Comparison of ENCODE assay signal across 8 cellular contexts in the genomic region with DNA sequence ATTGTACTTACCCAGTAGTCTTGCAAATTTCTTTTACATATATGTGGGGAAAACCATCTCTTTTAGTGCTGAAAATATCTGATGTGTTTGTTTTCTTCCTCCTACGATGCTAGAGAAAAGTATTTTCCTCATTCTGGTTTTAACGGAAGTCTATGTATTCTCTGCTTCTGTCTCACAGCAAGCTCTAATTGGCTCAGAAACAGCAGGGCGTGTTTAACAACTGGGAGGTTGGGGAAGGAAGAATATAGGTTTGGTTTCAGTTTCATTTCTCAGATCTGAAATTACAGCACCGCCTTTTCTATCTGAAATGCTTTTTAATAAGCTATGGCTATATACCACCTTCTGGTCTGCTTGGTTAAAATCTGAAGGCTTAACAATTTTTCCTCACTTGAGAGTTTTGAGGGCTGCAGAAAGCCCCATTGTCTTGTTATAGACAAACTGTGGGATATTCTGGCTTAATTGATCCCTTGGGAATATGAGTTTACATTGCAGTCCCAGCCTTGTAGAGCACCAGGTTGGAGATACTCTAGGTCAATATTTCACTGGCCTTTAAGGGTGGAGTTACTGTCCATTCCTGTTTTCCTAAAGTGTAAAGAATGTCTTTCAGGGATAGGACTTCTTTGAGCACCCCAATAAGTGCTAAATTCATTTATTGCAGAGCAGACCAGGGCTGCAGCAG. TPM values are rescaled to one million over a fixed set of nuclear protein-coding genes. Genes with fewer than 3 reads are reported as not detected.
A peak's percentile ranks its signal among the peaks of the same experiment; 100 is the strongest.
DNase-seq lines count a peak whose midpoint lies in the region; ATAC-seq and TF ChIP-seq lines count a peak whose summit lies in the region.

Gene SAMD9 (minus strand): TSS at position 128 of the 679 bp plus-strand sequence. CDS start 11,882 bp downstream, outside the sequence.

- H3K9me3 Mint-ChIP-seq in IgD-negative memory B cell (peaks cover 4 to 7% (median 5%) of the 10 kb centered on the region in 3 donors), progenitor cell of endocrine pancreas (ENCODE audit: low read depth) (peaks cover 3% of the 10 kb centered on the region)
- peaks cover 34% of the 10 kb centered on the region for H3K9me3 Mint-ChIP-seq in activated T-helper 1 cell treated with anti-CD3 and anti-CD28 coated beads, Interleukin-12 subunit alpha, Interleukin-12 subunit beta, Interleukin-2, Interleukin-4 antibody, amounts not matched to agents 30 ng/mL and 10 ng/mL and 1 ng/mL, durations not matched to agents 14 hours and 24 hours and 36 hours

- no peak for TF ChIP-seq CTCF in prostate gland (IDR thresholded peaks at IDR 0.05)
- no peak for TF ChIP-seq CTCF in progenitor cell of endocrine pancreas (IDR thresholded peaks at IDR 0.05; ENCODE audit: unreplicated experiment)

- no peaks in the 10 kb centered on the region for H3K9me3 ChIP-seq in prostate gland

- peak within 1 kb of the TSS; percentile 16 to 28 for H3K27ac ChIP-seq in prostate gland

- H3K4me1 ChIP-seq in prostate gland (replicated peaks), result no peaks in the 10 kb centered on the region

- H3K36me3 ChIP-seq in prostate gland, result no peaks in the 10 kb centered on the region

- H3K4me3 Mint-ChIP-seq in IgD-negative memory B cell, result peak within 1 kb of the TSS; percentile 69 to 95 (median 88)
- peak within 1 kb of the TSS; percentile 91 for H3K4me3 Mint-ChIP-seq in activated T-helper 1 cell treated with anti-CD3 and anti-CD28 coated beads, Interleukin-12 subunit alpha, Interleukin-12 subunit beta, Interleukin-2, Interleukin-4 antibody, amounts not matched to agents 30 ng/mL and 10 ng/mL and 1 ng/mL, durations not matched to agents 14 hours and 24 hours and 36 hours
- H3K4me3 Mint-ChIP-seq in progenitor cell of endocrine pancreas (ENCODE audit: low read depth), result no peak within 1 kb of the TSS

- DNase-seq in EL, result peak; percentile 91
- peak; percentile 99 for DNase-seq in OCI-M1 (lab: John Stamatoyannopoulos, UW)
- peak; percentile 63 for DNase-seq in activated T-helper 1 cell treated with anti-CD3 and anti-CD28 coated beads, Interleukin-12 subunit alpha, Interleukin-12 subunit beta, Interleukin-2, Interleukin-4 antibody, amounts not matched to agents 30 ng/mL and 10 ng/mL and 1 ng/mL, durations not matched to agents 14 hours and 24 hours and 36 hours (ENCODE audit: low spot score)
- DNase-seq in fibroblast of the conjunctiva (ENCODE audit: low read depth), result peak; percentile 71
- peak; percentile 23 for DNase-seq in prostate gland (ENCODE audit: low spot score)
- DNase-seq in progenitor cell of endocrine pancreas (ENCODE audit: low spot score, unreplicated experiment), result no peak

- 18% methylated on average over 4 of the region's 4 CpGs for WGBS in prostate gland

- H3K27ac Mint-ChIP-seq in IgD-negative memory B cell (peak within 1 kb of the TSS; percentile 0 to 89 (median 67)), progenitor cell of endocrine pancreas (no peak within 1 kb of the TSS)
- peak within 1 kb of the TSS; percentile 82 for H3K27ac Mint-ChIP-seq in activated T-helper 1 cell treated with anti-CD3 and anti-CD28 coated beads, Interleukin-12 subunit alpha, Interleukin-12 subunit beta, Interleukin-2, Interleukin-4 antibody, amounts not matched to agents 30 ng/mL and 10 ng/mL and 1 ng/mL, durations not matched to agents 14 hours and 24 hours and 36 hours

- intact Hi-C loops in activated T-helper 1 cell treated with anti-CD3 and anti-CD28 coated beads, Interleukin-12 subunit alpha, Interleukin-12 subunit beta, Interleukin-2, Interleukin-4 antibody, amounts not matched to agents 30 ng/mL and 10 ng/mL and 1 ng/mL, durations not matched to agents 14 hours and 24 hours and 36 hours (cut with micrococcal nuclease), result loop anchor here (1.0 to 5.0 kb wide), 13 partner anchors 30 to 871 kb away; partner anchors contain the start of genes ANKIB1, CDK6, FAM133B and KRIT1
- intact Hi-C loops in prostate gland (cut with DNase I), result no loop called here

- no peaks in the 10 kb centered on the region for H3K27me3 Mint-ChIP-seq in IgD-negative memory B cell
- H3K27me3 Mint-ChIP-seq in activated T-helper 1 cell treated with anti-CD3 and anti-CD28 coated beads, Interleukin-12 subunit alpha, Interleukin-12 subunit beta, Interleukin-2, Interleukin-4 antibody, amounts not matched to agents 30 ng/mL and 10 ng/mL and 1 ng/mL, durations not matched to agents 14 hours and 24 hours and 36 hours (ENCODE audit: insufficient read depth), result no peaks in the 10 kb centered on the region
- H3K27me3 Mint-ChIP-seq in progenitor cell of endocrine pancreas, result no peaks in the 10 kb centered on the region

- H3K4me3 ChIP-seq in prostate gland, result peak within 1 kb of the TSS; percentile 20 to 26

- H3K4me1 Mint-ChIP-seq in IgD-negative memory B cell (peaks cover 35 to 37% (median 37%) of the 10 kb centered on the region in 3 donors), progenitor cell of endocrine pancreas (ENCODE audit: low read depth) (no peaks in the 10 kb centered on the region)
- H3K4me1 Mint-ChIP-seq in activated T-helper 1 cell treated with anti-CD3 and anti-CD28 coated beads, Interleukin-12 subunit alpha, Interleukin-12 subunit beta, Interleukin-2, Interleukin-4 antibody, amounts not matched to agents 30 ng/mL and 10 ng/mL and 1 ng/mL, durations not matched to agents 14 hours and 24 hours and 36 hours (ENCODE audit: low read depth), result peaks cover 60% of the 10 kb centered on the region

- H3K36me3 Mint-ChIP-seq in IgD-negative memory B cell (peaks cover 37% of the 10 kb centered on the region), progenitor cell of endocrine pancreas (ENCODE audit: insufficient read depth) (no peaks in the 10 kb centered on the region)
- H3K36me3 Mint-ChIP-seq in activated T-helper 1 cell treated with anti-CD3 and anti-CD28 coated beads, Interleukin-12 subunit alpha, Interleukin-12 subunit beta, Interleukin-2, Interleukin-4 antibody, amounts not matched to agents 30 ng/mL and 10 ng/mL and 1 ng/mL, durations not matched to agents 14 hours and 24 hours and 36 hours (ENCODE audit: low read depth), result peaks cover 61% of the 10 kb centered on the region

- peak; percentile 99 for ATAC-seq in GM21723 (IDR thresholded peaks at IDR 0.05; ENCODE audit: unreplicated experiment)

- H3K27me3 ChIP-seq in prostate gland (replicated peaks; ENCODE audit: insufficient read depth), result no peaks in the 10 kb centered on the region

- TF ChIP-seq POLR2A in prostate gland (IDR thresholded peaks at IDR 0.05), result no peak

RNA-seq across cellular contexts. Expression of gene SAMD9, which starts in this region (rescaled TPM):
- polyA plus RNA-seq in IgD-negative memory B cell, result 21.6 TPM
- 11.5 and 11.8 TPM in 2 replicates for total RNA-seq in activated T-helper 1 cell treated with anti-CD3 and anti-CD28 coated beads, Interleukin-12 subunit alpha, Interleukin-12 subunit beta, Interleukin-2, Interleukin-4 antibody, amounts not matched to agents 30 ng/mL and 10 ng/mL and 1 ng/mL, durations not matched to agents 14 hours and 24 hours and 36 hours
- total RNA-seq in prostate gland (1 to 10 TPM; 4.2 to 6.0 TPM), progenitor cell of endocrine pancreas (0.24 and 0.29 TPM in 2 replicates)
